ENCODE assay signal across 18 cellular contexts in the genomic region with DNA sequence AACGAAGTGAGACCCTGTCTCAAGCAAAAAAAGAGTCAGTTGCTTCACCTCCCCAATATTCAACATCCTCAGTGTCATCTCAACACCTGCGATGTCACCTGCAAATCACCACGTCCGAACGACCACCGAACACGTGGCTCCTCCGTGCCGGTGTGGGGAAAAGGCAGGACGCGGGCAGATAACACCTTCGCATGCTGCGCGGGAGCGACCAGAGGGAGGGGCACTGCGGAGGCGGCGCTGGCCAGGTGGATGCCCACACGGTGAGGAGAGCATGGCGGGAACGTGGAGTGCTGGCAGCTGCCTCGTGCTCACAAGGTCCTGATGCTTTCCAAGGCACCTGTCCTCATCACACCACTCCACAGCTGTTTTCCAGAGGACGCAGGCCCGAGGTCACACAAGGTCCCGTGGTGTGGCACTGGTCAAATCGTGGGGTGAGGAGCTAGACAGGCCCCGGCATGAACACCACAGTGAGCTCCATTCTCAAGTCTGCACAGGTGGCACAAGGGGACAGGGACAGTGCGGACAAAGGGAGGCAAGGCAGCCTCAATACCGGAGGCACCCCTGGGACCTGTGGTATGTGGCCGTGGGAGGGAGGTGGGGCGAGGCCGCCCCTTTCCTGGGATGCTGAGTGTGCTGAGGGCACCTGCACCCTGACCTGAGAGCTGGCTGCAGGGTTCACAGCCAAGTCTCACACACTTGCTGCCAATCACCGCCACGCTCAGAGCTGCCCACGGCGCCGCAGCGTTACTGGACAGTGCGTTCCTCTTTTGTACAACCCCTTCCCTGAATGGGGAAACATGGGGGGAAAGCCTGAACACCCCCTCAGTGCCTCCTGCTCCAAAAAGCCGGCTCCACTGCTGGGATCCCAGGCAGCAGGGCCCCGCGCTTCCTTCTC. TPM values are rescaled to one million over a fixed set of nuclear protein-coding genes. Genes with fewer than 3 reads are reported as not detected.
DNase-seq lines count a peak whose midpoint lies in the region; ATAC-seq, FAIRE-seq and TF ChIP-seq lines count a peak whose summit lies in the region.
"Had no signal": no experiment of that assay in that cellular context is flagged by ENCODE, and none has a peak within 500 bp of the region (broad histone marks: within the 10 kb centered on the region; RNA-seq: fewer than 3 reads in every experiment).

No MANE protein-coding gene starts in this region.

- POLR2A ChIA-PET in H1 (lab: Charles Lee; ENCODE audit: partially characterized antibody): no interaction called here

- H4K91ac ChIP-seq in H1 (replicated peaks; ENCODE audit: insufficient read length, low read length): no peak overlapping the region

- H3K56ac ChIP-seq in H1 (replicated peaks; ENCODE audit: insufficient read length, low read depth, low read length): no peak overlapping the region

- H3K4ac ChIP-seq in H1 (replicated peaks; ENCODE audit: insufficient read length, low read depth, low read length): no peak overlapping the region

- no peak overlapping the region for H3K4me3 ChIP-seq in H1 (ENCODE audit: extremely low read depth in 1 of 4, insufficient read depth in 2 of 4, low read depth in 3 of 4, low read length in 4 of 4)
- H3K4me3 ChIP-seq in psoas muscle: no peak overlapping the region
- no peak overlapping the region for H3K4me3 ChIP-seq in stomach

- CTCF ChIA-PET in H1 (lab: Charles Lee; ENCODE audit: partially characterized antibody): interaction anchor here (1.1 to 3.8 kb wide), 3 partner anchors 8 to 16 kb away, joined by 3 to 21 read pairs (median 9); no protein-coding TSS in a partner anchor

- H2BK12ac ChIP-seq in H1 (ENCODE audit: low read depth, low read length): no peak overlapping the region

- no peak overlapping the region for H3K23ac ChIP-seq in H1 (ENCODE audit: insufficient read length)

- ATAC-seq in Right ventricle myocardium superior (ENCODE audit: poor library complexity): no peak
- peak in 1 of 4 donors; percentile 28 for ATAC-seq in psoas muscle
- ATAC-seq in HG03469 (IDR thresholded peaks at IDR 0.05; ENCODE audit: unreplicated experiment): no peak

- DNase-seq in Right ventricle myocardium superior (peak; percentile 18), cardiac septum (ENCODE audit: low spot score) (no peak), H1 (ENCODE audit: low read depth in 1 of 2, low spot score in 2 of 2) (no peak), psoas muscle (peak; percentile 9 to 54), stomach (no peak), caudate nucleus (lab: John Stamatoyannopoulos, UW) (no peak)
- DNase-seq: Calu3; CD4-positive, CD25-positive, alpha-beta regulatory T cell; DMS 273 treated with DMSO at 0.1 percent for 48 hours; H9; IMR-90 had no signal

- no peak overlapping the region for H3K4me2 ChIP-seq in H1 (ENCODE audit: insufficient read depth in 1 of 2, low read depth in 2 of 2, low read length in 2 of 2)

- intact Hi-C loops in Right ventricle myocardium superior (cut with DNase I) (no loop called here), cardiac septum (cut with DNase I) (no loop called here), psoas muscle (cut with DNase I) (no loop called here), stomach (cut with DNase I; ENCODE audit: low total_unique reads) (no loop called here)

- no peak overlapping the region for H3K18ac ChIP-seq in H1 (ENCODE audit: extremely low read depth, low read length)

- no peak overlapping the region for H2BK120ac ChIP-seq in H1 (replicated peaks; ENCODE audit: low read depth, low read length)

- no peak for FAIRE-seq in H1 (lab: Jason Lieb, UNC)
- FAIRE-seq: GM18507 had no signal

- 93% methylated on average over 41 of the region's 42 CpGs; no CpG with 5 or more reads in 1 of the 2 experiments for WGBS in H1 (ENCODE audit: extremely low coverage in 1 of 2, insufficient coverage in 1 of 2, insufficient read length in 1 of 2, insufficient replicate concordance in 2 of 2, low coverage in 1 of 2, low lambda C conversion rate in 2 of 2, missing lambda C conversion rate in 1 of 2), 2 experiments
- WGBS in psoas muscle, 3 donors: 82 to 88% (median 85%) methylated on average over 35 to 42 of the region's 42 CpGs
- WGBS in stomach, 5 donors: 93 to 95% (median 94%) methylated on average over 39 to 42 of the region's 42 CpGs

- TF ChIP-seq EP300 in H1 (IDR thresholded peaks at IDR 0.05; ENCODE audit: borderline replicate concordance in 1 of 2, low read depth in 2 of 2, low read length in 2 of 2): no peak
- TF ChIP-seq EP300 in stomach (IDR thresholded peaks at IDR 0.05): no peak

- H3K27ac ChIP-seq in H1 (ENCODE audit: low read depth, low read length) (no peak overlapping the region), psoas muscle (no peak overlapping the region), stomach (no peak overlapping the region), caudate nucleus (ENCODE audit: low read depth, low read length) (no peak overlapping the region)
- H3K27ac ChIP-seq: 22Rv1 had no signal

- H2AK5ac ChIP-seq in H1 (ENCODE audit: low read depth, low read length): no peak overlapping the region

- no peaks in the 10 kb centered on the region for H3K79me2 ChIP-seq in H1 (ENCODE audit: control insufficient read depth in 1 of 2, insufficient read depth in 2 of 2, low read length in 2 of 2)

- no peak overlapping the region for H2BK20ac ChIP-seq in H1 (ENCODE audit: low read length)

- H3K27me3 ChIP-seq in H1 (replicated peaks in 1 of 4; ENCODE audit: control insufficient read depth in 3 of 4, extremely low read depth in 1 of 4, insufficient read depth in 3 of 4, low read length in 3 of 4) (no peaks in the 10 kb centered on the region), psoas muscle (ENCODE audit: insufficient read depth in 3 of 3, low read length in 2 of 3) (no peaks in the 10 kb centered on the region), stomach (no peaks in the 10 kb centered on the region)

- no peak overlapping the region; a peak in 2 of 7 replicates for H3K9ac ChIP-seq in H1 (replicated peaks in 1 of 4; ENCODE audit: extremely low read depth in 1 of 4, low read depth in 3 of 4, low read length in 3 of 4)

- H2AFZ ChIP-seq in H1 (ENCODE audit: low read length): no peak overlapping the region

- H4K5ac ChIP-seq in H1 (ENCODE audit: insufficient read length, low read depth, low read length): no peak overlapping the region

- TF ChIP-seq CTCF in H1 (IDR thresholded peaks at IDR 0.05; ENCODE audit: control extremely low read depth in 1 of 3, insufficient read depth in 1 of 3, low read depth in 1 of 3, low read length in 3 of 3) (no peak), psoas muscle (IDR thresholded peaks at IDR 0.05) (no peak), stomach (IDR thresholded peaks at IDR 0.05) (no peak)

- peaks cover 0 to 7% of the 10 kb centered on the region in 2 experiments for H4K20me1 ChIP-seq in H1 (replicated peaks in 1 of 2; ENCODE audit: control insufficient read depth in 1 of 2, insufficient read depth in 2 of 2, low read length in 2 of 2)

- TF ChIP-seq RAD21 in H1 (IDR thresholded peaks at IDR 0.05 in 1 of 2, conservative IDR thresholded peaks at IDR 0.05 in 1 of 2; ENCODE audit: low read depth in 2 of 2, low read length in 2 of 2): no peak

- H3K23me2 ChIP-seq in H1 (ENCODE audit: low read depth, low read length): no peaks in the 10 kb centered on the region

- H3K79me1 ChIP-seq in H1 (ENCODE audit: low read depth, low read length): no peaks in the 10 kb centered on the region

- H3K14ac ChIP-seq in H1 (ENCODE audit: insufficient read length): no peak overlapping the region

- H2BK5ac ChIP-seq in H1 (ENCODE audit: low read depth, low read length): no peak overlapping the region; the same call in 1 of the 2 replicates

- peaks cover 27 to 62% (median 52%) of the 10 kb centered on the region in 4 experiments for H3K36me3 ChIP-seq in H1 (ENCODE audit: control insufficient read depth in 2 of 4, insufficient read depth in 4 of 4, low read length in 3 of 4)
- H3K36me3 ChIP-seq in psoas muscle (ENCODE audit: insufficient read depth in 1 of 2, low read depth in 1 of 2): peaks cover 17 to 89% of the 10 kb centered on the region in 2 donors
- peaks cover 79 to 90% (median 90%) of the 10 kb centered on the region in 4 donors for H3K36me3 ChIP-seq in stomach

- no peak overlapping the region for H2BK15ac ChIP-seq in H1 (ENCODE audit: low read length)

- TF ChIP-seq POLR2A in H1 (IDR thresholded peaks at IDR 0.05; ENCODE audit: control extremely low read depth in 1 of 2, low read depth in 2 of 2, low read length in 2 of 2) (no peak), stomach (IDR thresholded peaks at IDR 0.05) (no peak)

- peak overlapping the region; percentile 71; the same call in 1 of the 2 replicates for H4K8ac ChIP-seq in H1 (ENCODE audit: extremely low read depth, insufficient read depth, low read length)

- H3K4me1 ChIP-seq in H1 (replicated peaks in 1 of 4; ENCODE audit: control insufficient read depth in 3 of 4, insufficient read depth in 4 of 4, low read length in 3 of 4): no peaks in the 10 kb centered on the region
- H3K4me1 ChIP-seq in psoas muscle: no peaks in the 10 kb centered on the region
- H3K4me1 ChIP-seq in stomach: peaks cover 0 to 15% (median 0%) of the 10 kb centered on the region in 4 donors

- no peaks in the 10 kb centered on the region for H3K9me3 ChIP-seq in H1 (ENCODE audit: insufficient read depth in 2 of 2, low read depth in 1 of 2, low read length in 1 of 2)
- no peaks in the 10 kb centered on the region for H3K9me3 ChIP-seq in psoas muscle
- H3K9me3 ChIP-seq in stomach: no peaks in the 10 kb centered on the region

RNA-seq across cellular contexts. Expression of a gene that starts 13.0 kb away (rescaled TPM):
- total RNA-seq in Right ventricle myocardium superior (38.5 TPM), cardiac septum (39.4 TPM), psoas muscle (10 to 100 TPM; 31.0 to 53.2 (median 41.1) TPM), stomach (100 to 1,000 TPM in 1 of 5 donors, 10 to 100 TPM in 4; 18.3 to 117 (median 41.9) TPM)
- 51.9 and 54.2 TPM in 2 replicates for total RNA-seq in H1 (2021; fragmentation: NEBNext Ultra II Directional; extraction: Animal tissue kit (Norgen Biotek cat#: 25700))
- polyA plus RNA-seq in H1 (2011; rRNA removed) (34.9 and 43.9 TPM in 2 replicates), psoas muscle (10 to 100 TPM; 20.3 to 33.8 (median 25.1) TPM), stomach (10 to 100 TPM; 40.3 to 89.8 (median 68.7) TPM)
- polyA plus RNA-seq in H1 (2011; cell fraction: cytosol; rRNA removed): 37.4 TPM
- polyA plus RNA-seq in H1 (2011; cell fraction: nucleus; rRNA removed): 90.0 TPM
- polyA plus RNA-seq in H1 (2012, experiment 1 of 2): 34.7 to 46.0 TPM (median 39.6 TPM) in 4 replicates
- polyA plus RNA-seq in H1 (2012, experiment 2 of 2): 59.6 TPM
- polyA plus RNA-seq in H1 (2013, experiment 1 of 2): 29.0 TPM
- polyA plus RNA-seq in H1 (2013, experiment 2 of 2): 30.8 TPM
- 37.1 and 40.7 TPM in 2 replicates for polyA minus RNA-seq in H1 (2011; rRNA and poly(A)+ RNA removed)
- 26.8 TPM for polyA minus RNA-seq in H1 (2011; cell fraction: cytosol; rRNA and poly(A)+ RNA removed)
- polyA minus RNA-seq in H1 (2011; cell fraction: nucleus; rRNA and poly(A)+ RNA removed): 44.3 TPM

RNA-seq across cellular contexts. Expression of a gene that starts 13.0 kb away (rescaled TPM):
- total RNA-seq in Right ventricle myocardium superior (44.8 TPM), cardiac septum (34.4 TPM), psoas muscle (10 to 100 TPM; 47.6 to 64.2 (median 54.0) TPM), stomach (10 to 100 TPM; 12.7 to 82.1 (median 27.2) TPM)
- total RNA-seq in H1 (2021; fragmentation: NEBNext Ultra II Directional; extraction: Animal tissue kit (Norgen Biotek cat#: 25700)): 64.5 and 71.7 TPM in 2 replicates
- polyA plus RNA-seq in H1 (2011; rRNA removed) (55.4 and 70.5 TPM in 2 replicates), psoas muscle (10 to 100 TPM; 43.2 to 51.3 (median 44.7) TPM), stomach (10 to 100 TPM; 55.8 to 63.4 (median 60.0) TPM)
- 50.7 TPM for polyA plus RNA-seq in H1 (2011; cell fraction: cytosol; rRNA removed)
- 74.1 TPM for polyA plus RNA-seq in H1 (2011; cell fraction: nucleus; rRNA removed)
- polyA plus RNA-seq in H1 (2012, experiment 1 of 2): 46.7 to 71.7 TPM (median 59.4 TPM) in 4 replicates
- 86.3 TPM for polyA plus RNA-seq in H1 (2012, experiment 2 of 2)
- polyA plus RNA-seq in H1 (2013, experiment 1 of 2): 42.1 TPM
- polyA plus RNA-seq in H1 (2013, experiment 2 of 2): 37.2 TPM
- polyA minus RNA-seq in H1 (2011; rRNA and poly(A)+ RNA removed): 25.8 and 35.1 TPM in 2 replicates
- 18.7 TPM for polyA minus RNA-seq in H1 (2011; cell fraction: cytosol; rRNA and poly(A)+ RNA removed)
- polyA minus RNA-seq in H1 (2011; cell fraction: nucleus; rRNA and poly(A)+ RNA removed): 26.4 TPM

RNA-seq across cellular contexts. Expression of a gene that starts 19.0 kb away (rescaled TPM):
- total RNA-seq in Right ventricle myocardium superior (2.5 TPM), cardiac septum (4.3 TPM), psoas muscle (1 to 10 TPM; 2.2 to 2.8 (median 2.5) TPM), stomach (10 to 100 TPM in 1 of 5 donors, 1 to 10 TPM in 3, not detected in 1; 3.3 to 50.8 (median 5.0) TPM)
- total RNA-seq in H1 (2021; fragmentation: NEBNext Ultra II Directional; extraction: Animal tissue kit (Norgen Biotek cat#: 25700)): 4.4 and 4.6 TPM in 2 replicates
- polyA plus RNA-seq in H1 (2011; rRNA removed) (4.6 and 6.0 TPM in 2 replicates), psoas muscle (under 1 TPM; 0.21 to 0.94 (median 0.29) TPM), stomach (1 to 10 TPM; 1.8 to 4.4 (median 3.6) TPM)
- polyA plus RNA-seq in H1 (2011; cell fraction: cytosol; rRNA removed): 3.4 TPM
- polyA plus RNA-seq in H1 (2011; cell fraction: nucleus; rRNA removed): 24.5 TPM
- polyA plus RNA-seq in H1 (2012, experiment 1 of 2): 1.7 to 3.4 TPM (median 2.6 TPM) in 4 replicates
- polyA plus RNA-seq in H1 (2012, experiment 2 of 2): 1.7 TPM
- 3.5 TPM for polyA plus RNA-seq in H1 (2013, experiment 1 of 2)
- polyA plus RNA-seq in H1 (2013, experiment 2 of 2): 3.1 TPM
- 2.2 and 2.5 TPM in 2 replicates for polyA minus RNA-seq in H1 (2011; rRNA and poly(A)+ RNA removed)
- 3.8 TPM for polyA minus RNA-seq in H1 (2011; cell fraction: cytosol; rRNA and poly(A)+ RNA removed)
- polyA minus RNA-seq in H1 (2011; cell fraction: nucleus; rRNA and poly(A)+ RNA removed): 10.3 TPM

RNA-seq across cellular contexts. Expression of a gene that starts 41.0 kb away (rescaled TPM):
- total RNA-seq in Right ventricle myocardium superior (not detected), cardiac septum (not detected), psoas muscle (not detected), stomach (1 to 10 TPM in 2 of 5 donors, not detected in 3; 2.0 to 2.6 TPM)
- 1.3 and 1.7 TPM in 2 replicates for total RNA-seq in H1 (2021; fragmentation: NEBNext Ultra II Directional; extraction: Animal tissue kit (Norgen Biotek cat#: 25700))
- polyA plus RNA-seq in H1 (2011; rRNA removed) (1.5 and 3.2 TPM in 2 replicates), psoas muscle (under 1 TPM in 1 of 3 donors, not detected in 2; 0.05 TPM), stomach (under 1 TPM in 2 of 3 donors, not detected in 1; 0.44 to 0.78 TPM)
- 1.6 TPM for polyA plus RNA-seq in H1 (2011; cell fraction: cytosol; rRNA removed)
- polyA plus RNA-seq in H1 (2011; cell fraction: nucleus; rRNA removed): 2.1 TPM
- polyA plus RNA-seq in H1 (2012, experiment 1 of 2): 0.88 to 2.4 TPM (median 1.5 TPM) in 4 replicates
- polyA plus RNA-seq in H1 (2012, experiment 2 of 2): not detected
- polyA plus RNA-seq in H1 (2013, experiment 1 of 2): 1.7 TPM
- polyA plus RNA-seq in H1 (2013, experiment 2 of 2): 1.3 TPM
- polyA minus RNA-seq in H1 (2011; rRNA and poly(A)+ RNA removed): not detected in 2 replicates
- polyA minus RNA-seq in H1 (2011; cell fraction: cytosol; rRNA and poly(A)+ RNA removed): not detected
- not detected for polyA minus RNA-seq in H1 (2011; cell fraction: nucleus; rRNA and poly(A)+ RNA removed)
- total RNA-seq: A673, Calu3, Daoy, HT-29, IMR-90 had no signal

RNA-seq across cellular contexts. Expression of a gene that starts 51.5 kb away (rescaled TPM):
- not detected for total RNA-seq in Right ventricle myocardium superior
- not detected for total RNA-seq in cardiac septum
- total RNA-seq in H1 (2021; fragmentation: NEBNext Ultra II Directional; extraction: Animal tissue kit (Norgen Biotek cat#: 25700)): 0.61 TPM in 1 of 2 replicates, not detected in the other
- 1.4 and 1.6 TPM in 2 replicates for polyA plus RNA-seq in H1 (2011; rRNA removed)
- polyA plus RNA-seq in H1 (2011; cell fraction: cytosol; rRNA removed): 0.40 TPM
- 0.91 TPM for polyA plus RNA-seq in H1 (2011; cell fraction: nucleus; rRNA removed)
- 0.72 to 1.2 TPM (median 0.87 TPM) in 4 replicates for polyA plus RNA-seq in H1 (2012, experiment 1 of 2)
- polyA plus RNA-seq in H1 (2012, experiment 2 of 2): 1.2 TPM
- 1.1 TPM for polyA plus RNA-seq in H1 (2013, experiment 1 of 2)
- polyA plus RNA-seq in H1 (2013, experiment 2 of 2): 1.2 TPM
- polyA minus RNA-seq in H1 (2011; rRNA and poly(A)+ RNA removed): 0.39 TPM in 1 of 2 replicates, not detected in the other
- polyA minus RNA-seq in H1 (2011; cell fraction: cytosol; rRNA and poly(A)+ RNA removed): not detected
- polyA minus RNA-seq in H1 (2011; cell fraction: nucleus; rRNA and poly(A)+ RNA removed): not detected
- total RNA-seq in psoas muscle: not detected
- under 1 TPM in 2 of 3 donors, not detected in 1; 0.14 to 0.64 TPM for polyA plus RNA-seq in psoas muscle
- total RNA-seq in stomach: 10 to 100 TPM in 1 of 5 donors, 1 to 10 TPM in 1, not detected in 3; 4.8 to 13.9 TPM
- polyA plus RNA-seq in stomach: not detected
- total RNA-seq: A673; Calu3; CD4-positive, CD25-positive, alpha-beta regulatory T cell; Daoy; IMR-90 had no signal
- polyA plus RNA-seq: BJ; CD4-positive, CD25-positive, alpha-beta regulatory T cell; IMR-90 had no signal

Comparison
In these comparisons a context has a peak if more than half of its experiments do, and no peak if none do; other contexts are left out.
1. DNase-seq: peak in Right ventricle myocardium superior (single experiment) and psoas muscle (2 of 2); none in cardiac septum (single experiment), H1 (0 of 2), stomach (single experiment) and caudate nucleus (0 of 61).